Comparison of ENCODE assay signal across 8 cellular contexts in the genomic region with DNA sequence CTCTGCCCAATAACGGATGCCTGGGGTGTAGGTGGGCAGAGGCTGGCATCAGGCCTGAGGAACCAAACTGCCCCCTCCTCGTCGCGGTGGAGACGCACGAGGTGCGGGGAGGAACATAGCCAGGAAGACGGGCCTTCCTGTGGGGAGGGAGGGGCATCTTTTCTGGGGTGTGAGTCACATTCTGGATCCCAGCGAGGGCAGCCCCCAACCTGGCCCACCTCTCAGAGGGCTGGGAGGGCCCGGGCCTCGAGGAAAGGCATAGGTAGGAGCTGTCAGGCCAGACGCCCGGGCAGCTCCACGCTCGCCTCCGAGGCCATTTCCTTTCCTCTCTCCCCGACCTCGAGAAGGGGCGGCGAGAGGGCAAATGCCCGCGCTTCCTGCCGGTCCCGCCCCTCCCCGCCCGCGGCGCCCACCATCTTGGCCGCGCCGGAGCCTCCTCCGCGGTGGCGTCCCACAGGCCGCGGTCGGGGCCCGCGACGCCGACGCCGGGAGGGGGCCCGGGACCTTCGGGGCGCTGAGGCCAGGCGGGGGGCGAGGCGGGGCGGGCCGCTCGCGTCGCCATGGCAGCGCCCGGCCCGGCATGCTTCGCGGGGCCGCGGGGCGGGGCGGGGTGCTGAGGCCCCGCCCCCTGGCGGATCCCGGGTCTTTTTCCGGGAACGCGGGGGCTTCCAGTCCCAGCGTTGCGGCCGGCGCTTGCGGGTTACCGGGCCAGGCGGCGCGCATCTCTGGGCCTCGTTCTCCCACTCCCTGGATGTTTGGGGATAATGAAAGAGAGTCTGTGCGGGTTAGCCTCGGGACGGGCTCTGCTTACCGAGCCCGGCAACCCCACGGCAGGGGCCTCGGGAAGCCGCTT.
DNase-seq lines count a peak whose midpoint lies in the region; ATAC-seq and TF ChIP-seq lines count a peak whose summit lies in the region.

No MANE protein-coding gene starts in this region.

- DNase-seq in D341Med (ENCODE audit: low spot score) (peak; percentile 84), LoVo (ENCODE audit: low spot score) (peak; percentile 60), T-helper 22 cell (ENCODE audit: low read depth) (peak; percentile 67), anterior cingulate cortex (lab: John Stamatoyannopoulos, UW) (peak in 54 of 58 donors; percentile 32 to 91 (median 74)), hippocampal formation (lab: John Stamatoyannopoulos, UW) (peak; percentile 53 to 71), retinal pigment epithelial cell (ENCODE audit: low read depth) (no peak), dedifferentiated amniotic fluid mesenchymal stem cell (ENCODE audit: extremely low spot score) (no peak)

- peak; percentile 39 for ATAC-seq in GM21576 (IDR thresholded peaks at IDR 0.05; ENCODE audit: unreplicated experiment)

- TF ChIP-seq CTCF in retinal pigment epithelial cell (conservative IDR thresholded peaks at IDR 0.05; ENCODE audit: low read depth, low read length), result no peak

- peak overlapping the region; percentile 57 for H3K4me3 ChIP-seq in retinal pigment epithelial cell (ENCODE audit: low read length)

Comparison
In these comparisons a context has a peak if more than half of its experiments do, and no peak if none do; other contexts are left out.
1. DNase-seq: peak in D341Med (single experiment), LoVo (single experiment), T-helper 22 cell (single experiment), anterior cingulate cortex (54 of 58) and hippocampal formation (2 of 2); none in retinal pigment epithelial cell (single experiment) and dedifferentiated amniotic fluid mesenchymal stem cell (single experiment).